ENCODE assay signal across 8 cellular contexts in genomic region chr7:158695726-158696452, GRCh38. TPM values are rescaled to one million over a fixed set of nuclear protein-coding genes. Genes with fewer than 3 reads are reported as not detected.
DNase-seq lines count a peak whose midpoint lies in the region; ATAC-seq and TF ChIP-seq lines count a peak whose summit lies in the region.

No MANE protein-coding gene starts in this region.

- no peak overlapping the region for H3K4me3 Mint-ChIP-seq in type B pancreatic cell

- H3K23ac ChIP-seq in mesenchymal stem cell (ENCODE audit: low read length in 2 of 2): no peak overlapping the region

- no peak overlapping the region for H4K91ac ChIP-seq in mesenchymal stem cell (ENCODE audit: low read length)

- no peaks in the 10 kb centered on the region for H3K27me3 ChIP-seq in mesenchymal stem cell (ENCODE audit: control insufficient read depth in 1 of 2, insufficient read depth in 1 of 2, low read length in 2 of 2)

- H3K4ac ChIP-seq in mesenchymal stem cell (ENCODE audit: low read depth in 1 of 2, low read length in 2 of 2): no peak overlapping the region

- H2BK120ac ChIP-seq in mesenchymal stem cell (ENCODE audit: low read depth, low read length): no peak overlapping the region

- H2BK15ac ChIP-seq in mesenchymal stem cell (ENCODE audit: low read depth, poor library complexity, severe bottlenecking): no peak overlapping the region

- over 99% methylated on average over 6 of the region's 10 CpGs for WGBS in mesenchymal stem cell

- H3K79me1 ChIP-seq in mesenchymal stem cell (replicated peaks; ENCODE audit: low read length, poor library complexity, severe bottlenecking): peaks cover 30% of the 10 kb centered on the region

- no peak overlapping the region for H3K4me3 ChIP-seq in mesenchymal stem cell (ENCODE audit: insufficient read depth in 1 of 2, low read depth in 1 of 2, low read length in 2 of 2)

- no peak overlapping the region for H2AFZ ChIP-seq in mesenchymal stem cell (ENCODE audit: low read depth, low read length)

- no peaks in the 10 kb centered on the region for H3K9me3 ChIP-seq in mesenchymal stem cell (ENCODE audit: control insufficient read depth, low read length)

- peaks cover 0 to 5% of the 10 kb centered on the region in 2 experiments for H3K36me3 ChIP-seq in mesenchymal stem cell (ENCODE audit: control insufficient read depth in 1 of 2, insufficient read depth in 2 of 2, low read depth in 1 of 2, low read length in 2 of 2)

- peak overlapping the region in 1 of 2 experiments; percentile 54 for H2BK12ac ChIP-seq in mesenchymal stem cell (ENCODE audit: low read length in 2 of 2)

- peaks cover 14% of the 10 kb centered on the region for H3K36me3 Mint-ChIP-seq in type B pancreatic cell

- no peak overlapping the region for H3K27ac Mint-ChIP-seq in type B pancreatic cell

- H3K9me3 Mint-ChIP-seq in type B pancreatic cell: no peaks in the 10 kb centered on the region

- no peaks in the 10 kb centered on the region for H3K4me1 Mint-ChIP-seq in type B pancreatic cell (ENCODE audit: unreplicated experiment)

- H4K8ac ChIP-seq in mesenchymal stem cell (ENCODE audit: low read length): peak overlapping the region; percentile 8

- H3K27me3 Mint-ChIP-seq in type B pancreatic cell: no peaks in the 10 kb centered on the region

- DNase-seq in NCI-H2171 treated with DMSO at 0.1 percent for 48 hours (lab: John Stamatoyannopoulos, UW) (peak; percentile 7), NCI-H2171 (lab: John Stamatoyannopoulos, UW) (no peak), LHCN-M2 (ENCODE audit: low read depth) (peak; percentile 77), mesenchymal stem cell (peak; percentile 84), type B pancreatic cell (ENCODE audit: extremely low spot score, unreplicated experiment) (no peak)
- DNase-seq in effector CD8-positive, alpha-beta T cell (lab: John Stamatoyannopoulos, UW): peak; percentile 4

- no peak overlapping the region for H3K4me2 ChIP-seq in mesenchymal stem cell (ENCODE audit: low read length, poor library complexity, severe bottlenecking)

- ATAC-seq in GM21381 (IDR thresholded peaks at IDR 0.05; ENCODE audit: unreplicated experiment): peak; percentile 63

- H3K9ac ChIP-seq in mesenchymal stem cell (ENCODE audit: low read length): peak overlapping the region; percentile 62

- TF ChIP-seq CTCF in VCaP (conservative IDR thresholded peaks at IDR 0.05) (peak; percentile 93), type B pancreatic cell (conservative IDR thresholded peaks at IDR 0.05) (peak; percentile 49)

- H3K4me1 ChIP-seq in mesenchymal stem cell (ENCODE audit: control insufficient read depth, insufficient read depth, low read depth, low read length): no peaks in the 10 kb centered on the region

- H3K27ac ChIP-seq in VCaP: peak overlapping the region; percentile 59
- H3K27ac ChIP-seq in mesenchymal stem cell (ENCODE audit: low read length, poor library complexity, severe bottlenecking): no peak overlapping the region

- no peak overlapping the region for H3K14ac ChIP-seq in mesenchymal stem cell (ENCODE audit: low read length in 2 of 2)

- H2AK5ac ChIP-seq in mesenchymal stem cell (ENCODE audit: low read length, severe bottlenecking): no peak overlapping the region

- H2BK5ac ChIP-seq in mesenchymal stem cell (ENCODE audit: low read depth, low read length, poor library complexity, severe bottlenecking): no peak overlapping the region

- no peak overlapping the region for H3K18ac ChIP-seq in mesenchymal stem cell (ENCODE audit: low read depth in 1 of 2, low read length in 2 of 2)

RNA-seq across cellular contexts. Expression of gene NCAPG2, which starts 8.7 kb away (rescaled TPM):
- total RNA-seq in LHCN-M2 (2014; rRNA removed): 73.7 and 83.5 TPM in 2 replicates
- 44.0 TPM for polyA plus RNA-seq in LHCN-M2 (2012)
- 4.7 TPM for polyA plus RNA-seq in mesenchymal stem cell (2013, experiment 1 of 2)
- 4.7 TPM for polyA plus RNA-seq in mesenchymal stem cell (2013, experiment 2 of 2)
- 23.8 and 46.1 TPM in 2 replicates for total RNA-seq in type B pancreatic cell (ENCODE audit: low replicate concordance)

Comparison
In these comparisons a context has a peak if more than half of its experiments do, and no peak if none do; other contexts are left out.
1. DNase-seq: peak in NCI-H2171 treated with DMSO at 0.1 percent for 48 hours (single experiment), LHCN-M2 (single experiment), effector CD8-positive, alpha-beta T cell (single experiment) and mesenchymal stem cell (single experiment); none in NCI-H2171 (single experiment) and type B pancreatic cell (single experiment).